Comparison of ENCODE assay signal across 18 cellular contexts in the genomic region with DNA sequence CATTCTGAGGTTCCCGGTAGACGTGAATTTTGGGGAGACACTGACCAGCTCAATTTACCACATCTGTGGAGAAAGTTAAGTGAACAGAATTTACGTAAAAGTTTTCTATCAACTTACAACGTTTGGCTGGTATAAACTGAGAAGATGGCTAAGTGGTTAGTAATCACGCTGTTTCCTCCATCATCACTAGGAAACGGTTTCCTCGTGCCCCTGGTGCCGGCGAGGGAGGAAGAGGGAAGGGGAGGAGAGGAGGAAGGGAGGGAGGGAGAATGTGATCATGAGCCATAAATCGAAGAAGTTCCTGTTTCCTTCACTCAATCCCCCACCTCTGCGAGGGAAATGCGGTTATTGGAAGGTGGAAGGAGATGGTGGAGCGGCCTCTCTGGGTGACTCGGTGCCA.
"Had no signal": no experiment of that assay in that cellular context is flagged by ENCODE, and none has a peak within 500 bp of the region (broad histone marks: within the 10 kb centered on the region; RNA-seq: fewer than 3 reads in every experiment).

No MANE protein-coding gene starts in this region.

- DNase-seq: activated naive CD4-positive, alpha-beta T cell; activated T-cell treated with anti-CD3 and anti-CD28 coated beads for 4 hours; aorta; cortex of kidney; effector memory CD8-positive, alpha-beta T cell; gastrocnemius medialis; mammary epithelial cell; naive B cell; stimulated activated CD4-positive, alpha-beta T cell treated with anti-CD3 and anti-CD28 coated beads, Interleukin-2, amount 100 ng/mL, for 48 hours; thyroid gland had no signal

- H3K9ac ChIP-seq: parathyroid adenoma had no signal

- H3K36me3 ChIP-seq: gastrocnemius medialis, left lung, thyroid gland had no signal

- H3K4me1 ChIP-seq: gastrocnemius medialis, left lung, parathyroid adenoma, thyroid gland had no signal

- FAIRE-seq: keratinocyte, urothelium cell line had no signal

- H3K9me3 ChIP-seq: gastrocnemius medialis, left lung, neutrophil, thyroid gland had no signal

- ATAC-seq: activated CD4-positive, CD25-positive, alpha-beta regulatory T cell treated with anti-CD3 and anti-CD28 coated beads, Interleukin-2, amount 50 U/mL, for 24 hours; effector memory CD8-positive, alpha-beta T cell; gastrocnemius medialis; left lung; stimulated activated memory B cell treated with anti-CD40 and anti-IgM and Interleukin-4, amounts not matched to agents 10 μg/mL and 1 μg/mL and 100 μg/mL, for 72 hours had no signal

- H3K27ac ChIP-seq: epithelial cell of prostate, gastrocnemius medialis, left lung, neutrophil, parathyroid adenoma, thyroid gland had no signal

- H3K4me3 ChIP-seq: gastrocnemius medialis, left lung, thyroid gland had no signal
